ENCODE assay signal across 8 cellular contexts in the genomic region with DNA sequence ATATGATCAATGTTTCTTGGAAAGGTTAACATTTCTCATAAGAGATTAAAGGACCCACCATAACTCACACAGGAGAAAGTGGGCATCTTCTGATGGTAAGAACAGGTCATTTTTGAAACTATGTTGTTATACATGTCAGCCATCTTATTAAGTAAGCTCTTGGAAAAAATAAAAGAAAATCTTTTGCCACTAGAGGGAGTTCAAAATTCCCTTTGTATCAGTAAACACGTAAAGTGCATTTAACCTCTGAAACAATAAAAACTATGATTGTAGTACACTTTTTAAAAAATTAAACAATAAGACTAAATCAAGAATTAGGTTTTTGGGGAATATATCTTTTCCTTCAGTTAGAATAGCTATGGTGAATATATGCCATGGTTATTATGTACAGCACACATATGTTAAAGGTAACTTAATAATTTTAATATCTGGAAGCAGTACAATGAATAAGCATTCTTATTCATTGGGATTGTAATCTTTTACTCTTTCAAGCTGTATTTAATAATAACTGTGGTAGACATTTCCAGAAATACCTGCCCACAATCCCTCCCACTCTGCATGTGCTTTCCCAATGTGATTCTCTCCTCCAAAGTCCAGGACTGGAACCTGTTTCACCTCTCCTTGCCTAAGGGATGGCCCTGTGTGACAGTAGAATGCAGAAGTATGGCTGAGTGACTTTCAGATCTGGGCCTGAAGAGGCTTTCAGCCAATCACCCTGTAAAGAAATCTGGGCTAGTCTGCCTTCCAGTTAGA.
DNase-seq lines count a peak whose midpoint lies in the region; ATAC-seq lines count a peak whose summit lies in the region.

No MANE protein-coding gene starts in this region.

- H3K4me3 Mint-ChIP-seq in activated naive CD4-positive, alpha-beta T cell treated with anti-CD3 and anti-CD28 coated beads, Interleukin-2, amount 10 ng/mL, durations not matched to agents 7 days and 5 days, result no peak overlapping the region
- peak overlapping the region in 1 of 3 donors; percentile 81 for H3K4me3 Mint-ChIP-seq in T-cell

- H3K9me3 Mint-ChIP-seq in activated naive CD4-positive, alpha-beta T cell treated with anti-CD3 and anti-CD28 coated beads, Interleukin-2, amount 10 ng/mL, durations not matched to agents 7 days and 5 days, result peaks cover 12% of the 10 kb centered on the region
- H3K9me3 Mint-ChIP-seq in T-cell, result peaks cover 0 to 7% (median 4%) of the 10 kb centered on the region in 3 donors

- peaks cover 79% of the 10 kb centered on the region for H3K4me1 Mint-ChIP-seq in activated naive CD4-positive, alpha-beta T cell treated with anti-CD3 and anti-CD28 coated beads, Interleukin-2, amount 10 ng/mL, durations not matched to agents 7 days and 5 days
- H3K4me1 Mint-ChIP-seq in T-cell, result peaks cover 63 to 70% (median 69%) of the 10 kb centered on the region in 3 donors

- H3K36me3 Mint-ChIP-seq in activated naive CD4-positive, alpha-beta T cell treated with anti-CD3 and anti-CD28 coated beads, Interleukin-2, amount 10 ng/mL, durations not matched to agents 7 days and 5 days, result peaks cover 42% of the 10 kb centered on the region
- peaks cover 24% of the 10 kb centered on the region for H3K36me3 Mint-ChIP-seq in T-cell

- ATAC-seq in T-cell (replicated peaks in 1 of 4), result peak in 2 of 4 experiments; percentile 29 to 40
- peak; percentile 35 for ATAC-seq in sciatic nerve
- no peak for ATAC-seq in GM18498 (IDR thresholded peaks at IDR 0.05; ENCODE audit: unreplicated experiment)
- ATAC-seq in GM18868 (IDR thresholded peaks at IDR 0.05; ENCODE audit: unreplicated experiment), result no peak

- H3K27me3 Mint-ChIP-seq in activated naive CD4-positive, alpha-beta T cell treated with anti-CD3 and anti-CD28 coated beads, Interleukin-2, amount 10 ng/mL, durations not matched to agents 7 days and 5 days, result no peaks in the 10 kb centered on the region
- no peaks in the 10 kb centered on the region for H3K27me3 Mint-ChIP-seq in T-cell

- CTCF ChIA-PET in activated naive CD4-positive, alpha-beta T cell treated with anti-CD3 and anti-CD28 coated beads, Interleukin-2, amount 10 ng/mL, durations not matched to agents 7 days and 5 days (lab: Charles Lee), result interaction anchor here (0.6 to 2.9 kb wide), 17 partner anchors 8 to 564 kb away, joined by 3 to 21 read pairs (median 4); no protein-coding TSS in a partner anchor
- CTCF ChIA-PET in T-cell (lab: Charles Lee), result interaction anchor here (0.5 to 2.7 kb wide), 29 partner anchors 8 to 275 kb away, joined by 3 to 17 read pairs (median 3); a partner anchor contains a TSS

- POLR2A ChIA-PET in T-cell (lab: Charles Lee), result interaction anchor here in 1 of 2 donors (0.7 kb wide), 1 partner anchor 61 kb away, joined by 7 read pairs; no protein-coding TSS in a partner anchor

- no peak for DNase-seq in activated naive CD4-positive, alpha-beta T cell treated with anti-CD3 and anti-CD28 coated beads, Interleukin-2, amount 10 ng/mL, durations not matched to agents 7 days and 5 days
- DNase-seq in activated naive CD4-positive, alpha-beta T cell treated with anti-CD3 and anti-CD28 coated beads, Interleukin-2, amount 50 U/mL, for 16 hours, result no peak
- DNase-seq in M059J (ENCODE audit: low read depth) (peak; percentile 69), T-cell (no peak), fibroblast of peridontal ligament (ENCODE audit: extremely low read depth) (peak; percentile 88), sciatic nerve (ENCODE audit: low spot score) (no peak)

- intact Hi-C loops in sciatic nerve (cut with DNase I), result no loop called here

- H3K27ac Mint-ChIP-seq in activated naive CD4-positive, alpha-beta T cell treated with anti-CD3 and anti-CD28 coated beads, Interleukin-2, amount 10 ng/mL, durations not matched to agents 7 days and 5 days, result peak overlapping the region; percentile 64
- H3K27ac Mint-ChIP-seq in T-cell, result peak overlapping the region; percentile 87 to 88

Comparison
In these comparisons a context has a peak if more than half of its experiments do, and no peak if none do; other contexts are left out.
1. DNase-seq: peak in M059J (single experiment) and fibroblast of peridontal ligament (single experiment); none in activated naive CD4-positive, alpha-beta T cell treated with anti-CD3 and anti-CD28 coated beads, Interleukin-2, amount 10 ng/mL, durations not matched to agents 7 days and 5 days (single experiment), activated naive CD4-positive, alpha-beta T cell treated with anti-CD3 and anti-CD28 coated beads, Interleukin-2, amount 50 U/mL, for 16 hours (single experiment), T-cell (0 of 34) and sciatic nerve (single experiment).